In genomic region chr18:13387856-13388548, GRCh38 we compare ENCODE assay signal across 12 cellular contexts.
DNase-seq lines count a peak whose midpoint lies in the region; FAIRE-seq and TF ChIP-seq lines count a peak whose summit lies in the region.
"Had no signal": no experiment of that assay in that cellular context is flagged by ENCODE, and none has a peak within 500 bp of the region (broad histone marks: within the 10 kb centered on the region; RNA-seq: fewer than 3 reads in every experiment).

No MANE protein-coding gene starts in this region.

- H3K9me3 ChIP-seq in sigmoid colon, result no peaks in the 10 kb centered on the region
- H3K9me3 ChIP-seq: Caco-2 had no signal

- intact Hi-C loops in sigmoid colon (cut with DNase I), result no loop called here

- H3K27me3 ChIP-seq in BJ (ENCODE audit: control insufficient read depth, insufficient read depth, low read length), result no peaks in the 10 kb centered on the region
- H3K27me3 ChIP-seq in sigmoid colon, result no peaks in the 10 kb centered on the region

- FAIRE-seq in H54 (lab: Jason Lieb, UNC), result no peak
- FAIRE-seq: colon had no signal

- TF ChIP-seq CTCF in BJ (IDR thresholded peaks at IDR 0.05; ENCODE audit: insufficient read depth, low read depth, low read length) (no peak), sigmoid colon (IDR thresholded peaks at IDR 0.05) (no peak)

- DNase-seq in BJ (ENCODE audit: low read depth) (peak; percentile 23), H54 (ENCODE audit: insufficient read length, low spot score) (peak; percentile 64), fibroblast of peridontal ligament (ENCODE audit: extremely low read depth) (peak; percentile 26), sigmoid colon (peak; percentile 19), retina (no peak), hypothalamus (lab: John Stamatoyannopoulos, UW) (no peak)
- no peak for DNase-seq in stimulated activated CD4-positive, alpha-beta T cell treated with anti-CD3 and anti-CD28 coated beads, Interleukin-4, amount 100 ng/mL, for 1 hour
- DNase-seq: activated naive CD8-positive, alpha-beta T cell treated with anti-CD3 and anti-CD28 coated beads for 36 hours; Caco-2; stimulated activated CD4-positive, alpha-beta T cell treated with anti-CD3 and anti-CD28 coated beads, Interleukin-1b, Interleukin-23, amount 100 ng/mL, for 48 hours had no signal

- H3K4me1 ChIP-seq in sigmoid colon, result peaks cover 0 to 40% (median 12%) of the 10 kb centered on the region in 4 donors
- H3K4me1 ChIP-seq: Caco-2 had no signal

- H3K27ac ChIP-seq in sigmoid colon, result peak overlapping the region in 2 of 4 donors; percentile 43 to 48
- H3K27ac ChIP-seq: VCaP had no signal

- POLR2A ChIA-PET in BJ (lab: Charles Lee), result no interaction called here

- H3K36me3 ChIP-seq in BJ (ENCODE audit: control insufficient read depth, insufficient read depth, low read length) (no peaks in the 10 kb centered on the region), sigmoid colon (peaks cover 0 to 8% (median 0%) of the 10 kb centered on the region in 4 donors)

- TF ChIP-seq EP300 in sigmoid colon (IDR thresholded peaks at IDR 0.05), result no peak

- H3K4me3 ChIP-seq in BJ (ENCODE audit: low read depth, low read length), result no peak overlapping the region
- H3K4me3 ChIP-seq in sigmoid colon, result no peak overlapping the region

- CTCF ChIA-PET in BJ (lab: Yijun Ruan, JAX), result no interaction called here

- no peak for TF ChIP-seq POLR2A in H54 (IDR thresholded peaks at IDR 0.05; ENCODE audit: low read depth, low read length)
- no peak for TF ChIP-seq POLR2A in sigmoid colon (IDR thresholded peaks at IDR 0.05)

- 83 to 90% methylated on average over 13 of the region's 13 CpGs for WGBS in sigmoid colon, 2 donors

Comparison
In these comparisons a context has a peak if more than half of its experiments do, and no peak if none do; other contexts are left out.
1. DNase-seq: peak in BJ (single experiment), H54 (single experiment), fibroblast of peridontal ligament (single experiment) and sigmoid colon (single experiment); none in stimulated activated CD4-positive, alpha-beta T cell treated with anti-CD3 and anti-CD28 coated beads, Interleukin-4, amount 100 ng/mL, for 1 hour (single experiment), retina (single experiment) and hypothalamus (0 of 51).